In the genomic region with DNA sequence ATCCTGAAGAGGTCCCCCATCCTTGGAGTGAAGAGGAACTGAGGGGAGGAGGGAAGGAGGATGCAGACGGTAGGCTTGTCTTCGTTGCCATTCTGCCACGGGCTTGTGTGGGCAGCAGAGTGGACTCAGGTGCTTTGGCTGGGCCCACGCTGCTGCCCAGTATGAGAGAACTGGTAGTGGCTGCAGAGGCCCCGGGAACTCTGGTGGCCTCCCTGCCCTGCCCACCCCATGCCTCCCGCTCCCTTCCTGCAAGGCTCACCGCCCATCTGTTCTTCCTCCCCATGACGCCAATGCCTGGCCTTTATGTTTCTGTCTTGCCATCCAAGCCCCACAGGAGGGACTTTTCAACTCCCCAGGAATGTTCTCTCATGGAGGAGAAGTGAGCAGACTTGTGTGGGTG, we compare ENCODE assay signal across 25 cellular contexts.
"Had no signal": no experiment of that assay in that cellular context is flagged by ENCODE, and none has a peak within 500 bp of the region (broad histone marks: within the 10 kb centered on the region; RNA-seq: fewer than 3 reads in every experiment).

No MANE protein-coding gene starts in this region.

- H3K27me3 ChIP-seq: right atrium auricular region had no signal

- H3K27ac Mint-ChIP-seq: effector memory CD8-positive, alpha-beta T cell; immature natural killer cell; mesothelial cell of epicardium; naive B cell; natural killer cell treated with Interleukin-12 subunit alpha and Interleukin-12 subunit beta and Interleukin-15 and Interleukin-18, amount 100 ng/mL, for 72 hours; stimulated activated effector memory CD8-positive, alpha-beta T cell treated with anti-CD3 and anti-CD28 coated beads, Interleukin-12 subunit alpha, Interleukin-12 subunit beta, amount 100 ng/mL, for 72 hours had no signal

- H3K36me3 ChIP-seq: esophagus squamous epithelium, prostate gland, right atrium auricular region had no signal

- H3K4me3 ChIP-seq: coronary artery, esophagus squamous epithelium, mucosa of descending colon, prostate gland, right atrium auricular region, smooth muscle cell had no signal

- H3K9me3 Mint-ChIP-seq: effector memory CD8-positive, alpha-beta T cell; immature natural killer cell; mesothelial cell of epicardium; natural killer cell treated with Interleukin-12 subunit alpha and Interleukin-12 subunit beta and Interleukin-15 and Interleukin-18, amount 100 ng/mL, for 72 hours; neural crest cell; stimulated activated effector memory CD8-positive, alpha-beta T cell treated with anti-CD3 and anti-CD28 coated beads, Interleukin-12 subunit alpha, Interleukin-12 subunit beta, amount 100 ng/mL, for 72 hours had no signal

- ATAC-seq: effector memory CD8-positive, alpha-beta T cell; natural killer cell treated with Interleukin-12 subunit alpha and Interleukin-12 subunit beta and Interleukin-15 and Interleukin-18, amount 100 ng/mL, for 72 hours; sciatic nerve; stimulated activated effector memory CD8-positive, alpha-beta T cell treated with anti-CD3 and anti-CD28 coated beads, Interleukin-12 subunit alpha, Interleukin-12 subunit beta, amount 100 ng/mL, for 72 hours; stimulated activated naive CD8-positive, alpha-beta T cell treated with anti-CD3 and anti-CD28 coated beads, Interleukin-15, Interleukin-2, amounts not matched to agents 100 U/mL and 50 U/mL, for 24 hours had no signal

- H3K9me3 ChIP-seq: esophagus squamous epithelium, mucosa of descending colon, prostate gland, right atrium auricular region had no signal

- H3K27ac ChIP-seq: coronary artery, esophagus squamous epithelium, parathyroid adenoma, prostate gland, right atrium auricular region had no signal

- H3K4me1 ChIP-seq: esophagus squamous epithelium, parathyroid adenoma, prostate gland, right atrium auricular region had no signal

- H3K4me1 Mint-ChIP-seq: immature natural killer cell; stimulated activated effector memory CD8-positive, alpha-beta T cell treated with anti-CD3 and anti-CD28 coated beads, Interleukin-12 subunit alpha, Interleukin-12 subunit beta, amount 100 ng/mL, for 72 hours had no signal

- DNase-seq: dermis blood vessel endothelial cell; effector memory CD8-positive, alpha-beta T cell; erythroblast; esophagus squamous epithelium; foreskin melanocyte; immature natural killer cell; islet precursor cell; kidney glomerular epithelial cell; mesenchymal stem cell; naive B cell; stimulated activated CD4-positive, alpha-beta T cell treated with anti-CD3 and anti-CD28 coated beads, Interleukin-2, amount 100 ng/mL, for 24 hours; stimulated activated CD4-positive, alpha-beta T cell treated with anti-CD3 and anti-CD28 coated beads, Interleukin-4, amount 100 ng/mL, for 24 hours; stimulated activated naive CD8-positive, alpha-beta T cell treated with anti-CD3 and anti-CD28 coated beads, Interleukin-15, Interleukin-2, amounts not matched to agents 100 U/mL and 50 U/mL, for 24 hours; trophoblast cell had no signal

- H3K36me3 Mint-ChIP-seq: immature natural killer cell; mesothelial cell of epicardium; natural killer cell treated with Interleukin-12 subunit alpha and Interleukin-12 subunit beta and Interleukin-15 and Interleukin-18, amount 100 ng/mL, for 72 hours; stimulated activated effector memory CD8-positive, alpha-beta T cell treated with anti-CD3 and anti-CD28 coated beads, Interleukin-12 subunit alpha, Interleukin-12 subunit beta, amount 100 ng/mL, for 72 hours had no signal

- H3K4me3 Mint-ChIP-seq: effector memory CD8-positive, alpha-beta T cell; immature natural killer cell; mesothelial cell of epicardium; naive B cell; natural killer cell treated with Interleukin-12 subunit alpha and Interleukin-12 subunit beta and Interleukin-15 and Interleukin-18, amount 100 ng/mL, for 72 hours; neural crest cell; stimulated activated effector memory CD8-positive, alpha-beta T cell treated with anti-CD3 and anti-CD28 coated beads, Interleukin-12 subunit alpha, Interleukin-12 subunit beta, amount 100 ng/mL, for 72 hours had no signal
